Comparison of ENCODE assay signal across 9 cellular contexts in genomic region chr6:42726026-42726425, GRCh38. TPM values are rescaled to one million over a fixed set of nuclear protein-coding genes. Genes with fewer than 3 reads are reported as not detected.
DNase-seq lines count a peak whose midpoint lies in the region; ATAC-seq and TF ChIP-seq lines count a peak whose summit lies in the region.
"Had no signal": no experiment of that assay in that cellular context is flagged by ENCODE, and none has a peak within 500 bp of the region (broad histone marks: within the 10 kb centered on the region; RNA-seq: fewer than 3 reads in every experiment).

No MANE protein-coding gene starts in this region.

- no peak for ATAC-seq in gastroesophageal sphincter
- no peak for ATAC-seq in stimulated activated naive B cell treated with anti-CD40 and anti-IgM and Interleukin-4, amounts not matched to agents 10 μg/mL and 1 μg/mL and 100 μg/mL, for 72 hours (replicated peaks)

- no peaks in the 10 kb centered on the region for H3K36me3 Mint-ChIP-seq in T-helper 2 cell treated with Interferon-gamma antibody and Interleukin-4, amounts not matched to agents 5 μg/mL and 100 μg/mL, for 36 hours (ENCODE audit: low read depth)
- no peaks in the 10 kb centered on the region for H3K36me3 Mint-ChIP-seq in stimulated activated naive B cell treated with anti-CD40 and anti-IgM and Interleukin-4, amounts not matched to agents 10 μg/mL and 1 μg/mL and 100 μg/mL, for 72 hours

- DNase-seq in T-helper 2 cell treated with Interferon-gamma antibody and Interleukin-4, amounts not matched to agents 5 μg/mL and 100 μg/mL, for 36 hours (ENCODE audit: low spot score): no peak
- DNase-seq in T-helper 2 cell (no peak), amygdala (lab: John Stamatoyannopoulos, UW) (no peak), inferior parietal cortex (ENCODE audit: extremely low spot score) (no peak), NCI-H2107 treated with DMSO at 0.1 percent for 48 hours (lab: John Stamatoyannopoulos, UW; ENCODE audit: unreplicated experiment) (no peak)
- DNase-seq in stimulated activated naive B cell treated with anti-CD40 and anti-IgM and Interleukin-4, amounts not matched to agents 10 μg/mL and 1 μg/mL and 100 μg/mL, for 72 hours: no peak

- peaks cover 2 to 28% (median 4%) of the 10 kb centered on the region in 3 donors for H3K4me1 ChIP-seq in gastroesophageal sphincter

- TF ChIP-seq POLR2A in gastroesophageal sphincter (IDR thresholded peaks at IDR 0.05): no peak

- TF ChIP-seq EP300 in gastroesophageal sphincter (IDR thresholded peaks at IDR 0.05): no peak

- H3K4me3 ChIP-seq in gastroesophageal sphincter: peak overlapping the region in 1 of 2 donors; percentile 59

- H3K4me1 Mint-ChIP-seq in T-helper 2 cell treated with Interferon-gamma antibody and Interleukin-4, amounts not matched to agents 5 μg/mL and 100 μg/mL, for 36 hours (ENCODE audit: low read depth): peaks cover 15% of the 10 kb centered on the region
- peaks cover 14 to 21% of the 10 kb centered on the region in 2 donors for H3K4me1 Mint-ChIP-seq in stimulated activated naive B cell treated with anti-CD40 and anti-IgM and Interleukin-4, amounts not matched to agents 10 μg/mL and 1 μg/mL and 100 μg/mL, for 72 hours

- H3K4me3 Mint-ChIP-seq in T-helper 2 cell treated with Interferon-gamma antibody and Interleukin-4, amounts not matched to agents 5 μg/mL and 100 μg/mL, for 36 hours: peak overlapping the region; percentile 85
- H3K4me3 Mint-ChIP-seq in stimulated activated naive B cell treated with anti-CD40 and anti-IgM and Interleukin-4, amounts not matched to agents 10 μg/mL and 1 μg/mL and 100 μg/mL, for 72 hours: peak overlapping the region; percentile 90 to 94

- H3K36me3 ChIP-seq in gastroesophageal sphincter: peaks cover 0 to 7% of the 10 kb centered on the region in 2 donors

- H3K9me3 ChIP-seq in gastroesophageal sphincter: no peaks in the 10 kb centered on the region

- no peaks in the 10 kb centered on the region for H3K27me3 Mint-ChIP-seq in T-helper 2 cell treated with Interferon-gamma antibody and Interleukin-4, amounts not matched to agents 5 μg/mL and 100 μg/mL, for 36 hours (ENCODE audit: low read depth)
- no peaks in the 10 kb centered on the region for H3K27me3 Mint-ChIP-seq in stimulated activated naive B cell treated with anti-CD40 and anti-IgM and Interleukin-4, amounts not matched to agents 10 μg/mL and 1 μg/mL and 100 μg/mL, for 72 hours

- no peaks in the 10 kb centered on the region for H3K27me3 ChIP-seq in gastroesophageal sphincter

- H3K9me3 Mint-ChIP-seq in T-helper 2 cell treated with Interferon-gamma antibody and Interleukin-4, amounts not matched to agents 5 μg/mL and 100 μg/mL, for 36 hours: no peaks in the 10 kb centered on the region
- no peaks in the 10 kb centered on the region for H3K9me3 Mint-ChIP-seq in stimulated activated naive B cell treated with anti-CD40 and anti-IgM and Interleukin-4, amounts not matched to agents 10 μg/mL and 1 μg/mL and 100 μg/mL, for 72 hours

- TF ChIP-seq CTCF in VCaP (conservative IDR thresholded peaks at IDR 0.05): no peak
- no peak for TF ChIP-seq CTCF in gastroesophageal sphincter (IDR thresholded peaks at IDR 0.05)

- H3K27ac ChIP-seq in VCaP (peak overlapping the region; percentile 43; the same call in 1 of the 2 replicates), gastroesophageal sphincter (peak overlapping the region in 3 of 4 donors; percentile 67 to 85 (median 83))
- H3K27ac ChIP-seq: foreskin keratinocyte had no signal

- H3K27ac Mint-ChIP-seq in T-helper 2 cell treated with Interferon-gamma antibody and Interleukin-4, amounts not matched to agents 5 μg/mL and 100 μg/mL, for 36 hours: peak overlapping the region; percentile 95
- peak overlapping the region; percentile 96 for H3K27ac Mint-ChIP-seq in stimulated activated naive B cell treated with anti-CD40 and anti-IgM and Interleukin-4, amounts not matched to agents 10 μg/mL and 1 μg/mL and 100 μg/mL, for 72 hours

RNA-seq across cellular contexts. Expression of gene PRPH2, which starts 3.6 kb away (rescaled TPM):
- 1 to 10 TPM in 3 of 4 donors, under 1 TPM in 1; 0.31 to 2.1 (median 1.3) TPM for total RNA-seq in gastroesophageal sphincter
- total RNA-seq: foreskin keratinocyte had no signal

RNA-seq across cellular contexts. Expression of gene TBCC, which starts 19.9 kb away (rescaled TPM):
- 10 to 100 TPM; 32.0 to 44.2 (median 37.4) TPM for total RNA-seq in gastroesophageal sphincter

RNA-seq across cellular contexts. Expression of gene BICRAL, which starts 55.8 kb away (rescaled TPM):
- 10 to 100 TPM; 13.9 to 28.5 (median 23.2) TPM for total RNA-seq in gastroesophageal sphincter
